Comparison of ENCODE assay signal across 20 cellular contexts in genomic region chr1:165240486-165240885, GRCh38.
DNase-seq lines count a peak whose midpoint lies in the region; ATAC-seq and TF ChIP-seq lines count a peak whose summit lies in the region.
"Had no signal": no experiment of that assay in that cellular context is flagged by ENCODE, and none has a peak within 500 bp of the region (broad histone marks: within the 10 kb centered on the region; RNA-seq: fewer than 3 reads in every experiment).

No MANE protein-coding gene starts in this region.

- H3K36me3 ChIP-seq in WERI-Rb-1 = no peaks in the 10 kb centered on the region
- H3K36me3 ChIP-seq in suprapubic skin = no peaks in the 10 kb centered on the region
- H3K36me3 ChIP-seq: HAP-1 had no signal

- no peak overlapping the region for H3K27ac Mint-ChIP-seq in HFFc6
- H3K27ac Mint-ChIP-seq: CD4-positive, alpha-beta memory T cell had no signal

- H3K27me3 ChIP-seq in right cardiac atrium (ENCODE audit: control insufficient read depth, insufficient read depth) = peaks cover 2% of the 10 kb centered on the region
- H3K27me3 ChIP-seq in WERI-Rb-1 (ENCODE audit: insufficient read depth, low read depth, severe bottlenecking) = no peaks in the 10 kb centered on the region
- peaks cover 23% of the 10 kb centered on the region for H3K27me3 ChIP-seq in suprapubic skin

- no peaks in the 10 kb centered on the region for H3K4me1 Mint-ChIP-seq in HFFc6 (ENCODE audit: low read depth)

- intact Hi-C loops in Right ventricle myocardium superior (cut with DNase I) (no loop called here), right cardiac atrium (cut with DNase I) (no loop called here)

- H3K4me3 ChIP-seq in right cardiac atrium (ENCODE audit: low read length) (no peak overlapping the region), WERI-Rb-1 (ENCODE audit: low read depth, low read length) (no peak overlapping the region), suprapubic skin (no peak overlapping the region)
- H3K4me3 ChIP-seq: A549, GM23248, HAP-1 had no signal

- 16% methylated on average over 3 of the region's 3 CpGs for WGBS in right cardiac atrium
- 48% methylated on average over 3 of the region's 3 CpGs for WGBS in suprapubic skin

- TF ChIP-seq CTCF in WERI-Rb-1 (IDR thresholded peaks at IDR 0.05; ENCODE audit: low read depth, low read length) (no peak), HFFc6 (IDR thresholded peaks at IDR 0.05) (no peak), suprapubic skin (IDR thresholded peaks at IDR 0.05) (no peak)

- TF ChIP-seq EP300 in suprapubic skin (IDR thresholded peaks at IDR 0.05) = no peak

- DNase-seq in Right ventricle myocardium superior (no peak), right cardiac atrium (no peak), NCI-H524 treated with DMSO at 0.1 percent for 48 hours (lab: John Stamatoyannopoulos, UW) (peak; percentile 58), WERI-Rb-1 (no peak), medulla oblongata (ENCODE audit: extremely low spot score) (peak; percentile 4), HFFc6 (no peak), suprapubic skin (ENCODE audit: low spot score in 2 of 2) (no peak)
- DNase-seq: AML-193; Calu3; CD4-positive, alpha-beta memory T cell; DMS 273 treated with DMSO at 0.1 percent for 48 hours; DMS53; DND-41; EL; GM23248 had no signal

- ATAC-seq in Right ventricle myocardium superior (ENCODE audit: poor library complexity) (peak; percentile 81), right cardiac atrium (no peak), GM21381 (IDR thresholded peaks at IDR 0.05; ENCODE audit: unreplicated experiment) (no peak)
- ATAC-seq: A549 had no signal

- no peak overlapping the region for H3K4me3 Mint-ChIP-seq in HFFc6
- H3K4me3 Mint-ChIP-seq: CD4-positive, alpha-beta memory T cell had no signal

- no peak for TF ChIP-seq POLR2A in suprapubic skin (IDR thresholded peaks at IDR 0.05)

- H3K4me1 ChIP-seq in right cardiac atrium (ENCODE audit: control insufficient read depth, insufficient read depth, low read length) (no peaks in the 10 kb centered on the region), suprapubic skin (peaks cover 8% of the 10 kb centered on the region)
- H3K4me1 ChIP-seq: HAP-1 had no signal

- H3K9me3 ChIP-seq in right cardiac atrium (ENCODE audit: control insufficient read depth, low read length) (no peaks in the 10 kb centered on the region), WERI-Rb-1 (ENCODE audit: severe bottlenecking) (peaks cover 3% of the 10 kb centered on the region), suprapubic skin (no peaks in the 10 kb centered on the region)
- H3K9me3 ChIP-seq: A549, HAP-1 had no signal

- peaks cover 6% of the 10 kb centered on the region for H3K27me3 Mint-ChIP-seq in HFFc6 (ENCODE audit: insufficient read depth)

- no peaks in the 10 kb centered on the region for H3K36me3 Mint-ChIP-seq in HFFc6 (ENCODE audit: low read depth)
- H3K36me3 Mint-ChIP-seq: CD4-positive, alpha-beta memory T cell had no signal

- H3K27ac ChIP-seq in right cardiac atrium (ENCODE audit: low read length) (no peak overlapping the region), WERI-Rb-1 (peak overlapping the region; percentile 80), suprapubic skin (no peak overlapping the region)
- H3K27ac ChIP-seq: 22Rv1, A549, C4-2B, GM23248 had no signal

- H3K9me3 Mint-ChIP-seq in HFFc6 = peaks cover 5% of the 10 kb centered on the region; the same call in 1 of the 2 replicates

Comparison
In these comparisons a context has a peak if more than half of its experiments do, and no peak if none do; other contexts are left out.
1. DNase-seq: peak in NCI-H524 treated with DMSO at 0.1 percent for 48 hours (single experiment) and medulla oblongata (single experiment); none in Right ventricle myocardium superior (single experiment), right cardiac atrium (0 of 3), WERI-Rb-1 (single experiment), HFFc6 (single experiment) and suprapubic skin (0 of 2).